In the genomic region with DNA sequence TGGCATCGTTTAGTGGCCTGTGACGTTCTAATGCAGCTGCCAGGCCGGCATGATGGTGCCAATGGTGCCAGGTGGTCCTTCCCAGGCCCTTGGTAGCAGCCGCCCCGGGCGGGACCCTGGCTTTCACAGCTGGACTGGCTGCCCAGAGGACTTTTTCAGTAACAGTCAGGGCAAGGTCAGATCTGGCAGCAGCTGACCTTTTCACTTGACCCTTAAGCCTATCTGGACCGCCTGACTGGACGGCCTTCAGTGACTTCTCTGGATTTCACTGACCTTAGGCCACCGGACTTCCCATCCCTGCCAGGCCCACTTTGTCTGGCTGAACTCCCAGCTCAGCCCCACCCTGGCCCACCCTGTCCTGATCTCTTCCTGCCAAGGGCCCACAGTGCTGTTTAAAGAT, we compare ENCODE assay signal across 1 cellular context.
TF ChIP-seq lines count a peak whose summit lies in the region.

No MANE protein-coding gene starts in this region.

TF ChIP-seq in SK-N-SH, 30 proteins besides CTCF, POLR2A, EP300 and RAD21 (continued from another document):
- TF ChIP-seq SMC3 (IDR thresholded peaks at IDR 0.05; ENCODE audit: low read depth, low read length) (no peak), EZH2phosphoT487 (IDR thresholded peaks at IDR 0.05; ENCODE audit: borderline replicate concordance, low read depth) (no peak), POLR2AphosphoS5 (IDR thresholded peaks at IDR 0.05; ENCODE audit: low read depth, low read length) (no peak), RFX5 (IDR thresholded peaks at IDR 0.05; ENCODE audit: low read length) (no peak), MXI1 (IDR thresholded peaks at IDR 0.05; ENCODE audit: low read depth, low read length) (no peak), FOXJ3 (CRISPR knock-in tag; IDR thresholded peaks at IDR 0.05) (no peak), ELF1 (IDR thresholded peaks at IDR 0.05) (no peak)
- TF ChIP-seq, protein P1, sequence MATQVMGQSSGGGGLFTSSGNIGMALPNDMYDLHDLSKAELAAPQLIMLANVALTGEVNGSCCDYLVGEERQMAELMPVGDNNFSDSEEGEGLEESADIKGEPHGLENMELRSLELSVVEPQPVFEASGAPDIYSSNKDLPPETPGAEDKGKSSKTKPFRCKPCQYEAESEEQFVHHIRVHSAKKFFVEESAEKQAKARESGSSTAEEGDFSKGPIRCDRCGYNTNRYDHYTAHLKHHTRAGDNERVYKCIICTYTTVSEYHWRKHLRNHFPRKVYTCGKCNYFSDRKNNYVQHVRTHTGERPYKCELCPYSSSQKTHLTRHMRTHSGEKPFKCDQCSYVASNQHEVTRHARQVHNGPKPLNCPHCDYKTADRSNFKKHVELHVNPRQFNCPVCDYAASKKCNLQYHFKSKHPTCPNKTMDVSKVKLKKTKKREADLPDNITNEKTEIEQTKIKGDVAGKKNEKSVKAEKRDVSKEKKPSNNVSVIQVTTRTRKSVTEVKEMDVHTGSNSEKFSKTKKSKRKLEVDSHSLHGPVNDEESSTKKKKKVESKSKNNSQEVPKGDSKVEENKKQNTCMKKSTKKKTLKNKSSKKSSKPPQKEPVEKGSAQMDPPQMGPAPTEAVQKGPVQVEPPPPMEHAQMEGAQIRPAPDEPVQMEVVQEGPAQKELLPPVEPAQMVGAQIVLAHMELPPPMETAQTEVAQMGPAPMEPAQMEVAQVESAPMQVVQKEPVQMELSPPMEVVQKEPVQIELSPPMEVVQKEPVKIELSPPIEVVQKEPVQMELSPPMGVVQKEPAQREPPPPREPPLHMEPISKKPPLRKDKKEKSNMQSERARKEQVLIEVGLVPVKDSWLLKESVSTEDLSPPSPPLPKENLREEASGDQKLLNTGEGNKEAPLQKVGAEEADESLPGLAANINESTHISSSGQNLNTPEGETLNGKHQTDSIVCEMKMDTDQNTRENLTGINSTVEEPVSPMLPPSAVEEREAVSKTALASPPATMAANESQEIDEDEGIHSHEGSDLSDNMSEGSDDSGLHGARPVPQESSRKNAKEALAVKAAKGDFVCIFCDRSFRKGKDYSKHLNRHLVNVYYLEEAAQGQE (IDR thresholded peaks at IDR 0.05; ENCODE audit: low read depth, low read length): no peak
- TF ChIP-seq, protein P2, sequence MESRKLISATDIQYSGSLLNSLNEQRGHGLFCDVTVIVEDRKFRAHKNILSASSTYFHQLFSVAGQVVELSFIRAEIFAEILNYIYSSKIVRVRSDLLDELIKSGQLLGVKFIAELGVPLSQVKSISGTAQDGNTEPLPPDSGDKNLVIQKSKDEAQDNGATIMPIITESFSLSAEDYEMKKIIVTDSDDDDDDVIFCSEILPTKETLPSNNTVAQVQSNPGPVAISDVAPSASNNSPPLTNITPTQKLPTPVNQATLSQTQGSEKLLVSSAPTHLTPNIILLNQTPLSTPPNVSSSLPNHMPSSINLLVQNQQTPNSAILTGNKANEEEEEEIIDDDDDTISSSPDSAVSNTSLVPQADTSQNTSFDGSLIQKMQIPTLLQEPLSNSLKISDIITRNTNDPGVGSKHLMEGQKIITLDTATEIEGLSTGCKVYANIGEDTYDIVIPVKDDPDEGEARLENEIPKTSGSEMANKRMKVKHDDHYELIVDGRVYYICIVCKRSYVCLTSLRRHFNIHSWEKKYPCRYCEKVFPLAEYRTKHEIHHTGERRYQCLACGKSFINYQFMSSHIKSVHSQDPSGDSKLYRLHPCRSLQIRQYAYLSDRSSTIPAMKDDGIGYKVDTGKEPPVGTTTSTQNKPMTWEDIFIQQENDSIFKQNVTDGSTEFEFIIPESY (IDR thresholded peaks at IDR 0.05; ENCODE audit: borderline replicate concordance, low read depth): no peak
- TF ChIP-seq, protein P3, sequence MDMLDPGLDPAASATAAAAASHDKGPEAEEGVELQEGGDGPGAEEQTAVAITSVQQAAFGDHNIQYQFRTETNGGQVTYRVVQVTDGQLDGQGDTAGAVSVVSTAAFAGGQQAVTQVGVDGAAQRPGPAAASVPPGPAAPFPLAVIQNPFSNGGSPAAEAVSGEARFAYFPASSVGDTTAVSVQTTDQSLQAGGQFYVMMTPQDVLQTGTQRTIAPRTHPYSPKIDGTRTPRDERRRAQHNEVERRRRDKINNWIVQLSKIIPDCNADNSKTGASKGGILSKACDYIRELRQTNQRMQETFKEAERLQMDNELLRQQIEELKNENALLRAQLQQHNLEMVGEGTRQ (IDR thresholded peaks at IDR 0.05; ENCODE audit: borderline replicate concordance, low read depth, low read length): no peak
- TF ChIP-seq, protein P4, sequence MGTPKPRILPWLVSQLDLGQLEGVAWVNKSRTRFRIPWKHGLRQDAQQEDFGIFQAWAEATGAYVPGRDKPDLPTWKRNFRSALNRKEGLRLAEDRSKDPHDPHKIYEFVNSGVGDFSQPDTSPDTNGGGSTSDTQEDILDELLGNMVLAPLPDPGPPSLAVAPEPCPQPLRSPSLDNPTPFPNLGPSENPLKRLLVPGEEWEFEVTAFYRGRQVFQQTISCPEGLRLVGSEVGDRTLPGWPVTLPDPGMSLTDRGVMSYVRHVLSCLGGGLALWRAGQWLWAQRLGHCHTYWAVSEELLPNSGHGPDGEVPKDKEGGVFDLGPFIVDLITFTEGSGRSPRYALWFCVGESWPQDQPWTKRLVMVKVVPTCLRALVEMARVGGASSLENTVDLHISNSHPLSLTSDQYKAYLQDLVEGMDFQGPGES (IDR thresholded peaks at IDR 0.05; ENCODE audit: low read depth, low read length): no peak
